Comparison of ENCODE assay signal across 1 cellular context in genomic region chr5:7393921-7394799, GRCh38.
TF ChIP-seq lines count a peak whose summit lies in the region.

No MANE protein-coding gene starts in this region.

TF ChIP-seq in H1, 55 proteins besides CTCF, POLR2A, EP300 and RAD21:
- TF ChIP-seq POLR2AphosphoS5 (IDR thresholded peaks at IDR 0.05; ENCODE audit: low read depth, low read length) = 0 out of 2 replicates have a peak, but pooled peaks have one; percentile 0
- TF ChIP-seq TAF1 (IDR thresholded peaks at IDR 0.05; ENCODE audit: low read depth, low read length) = no peak
TF ChIP-seq in H1: peak in this region for 1.
